9 cellular contexts compared by ENCODE assay signal in genomic region chr20:23978455-23978854, GRCh38. TPM values are rescaled to one million over a fixed set of nuclear protein-coding genes. Genes with fewer than 3 reads are reported as not detected.
"Had no signal": no experiment of that assay in that cellular context is flagged by ENCODE, and none has a peak within 500 bp of the region (broad histone marks: within the 10 kb centered on the region; RNA-seq: fewer than 3 reads in every experiment).

No MANE protein-coding gene starts in this region.

RNA-seq across cellular contexts. Expression of gene GGTLC1, which starts 10.1 kb away (rescaled TPM):
- total RNA-seq: activated naive CD8-positive, alpha-beta T cell treated with anti-CD3 and anti-CD28 coated beads for 36 hours; activated T-cell treated with anti-CD3 and anti-CD28 coated beads, Interleukin-2, amount 50 U/mL, for 4 hours; breast epithelium; cerebellum; dorsolateral prefrontal cortex; esophagus squamous epithelium; left ventricle myocardium superior; mesenteric fat pad; smooth muscle cell had no signal
- polyA plus RNA-seq: smooth muscle cell had no signal
